11 cellular contexts compared by ENCODE assay signal in the genomic region with DNA sequence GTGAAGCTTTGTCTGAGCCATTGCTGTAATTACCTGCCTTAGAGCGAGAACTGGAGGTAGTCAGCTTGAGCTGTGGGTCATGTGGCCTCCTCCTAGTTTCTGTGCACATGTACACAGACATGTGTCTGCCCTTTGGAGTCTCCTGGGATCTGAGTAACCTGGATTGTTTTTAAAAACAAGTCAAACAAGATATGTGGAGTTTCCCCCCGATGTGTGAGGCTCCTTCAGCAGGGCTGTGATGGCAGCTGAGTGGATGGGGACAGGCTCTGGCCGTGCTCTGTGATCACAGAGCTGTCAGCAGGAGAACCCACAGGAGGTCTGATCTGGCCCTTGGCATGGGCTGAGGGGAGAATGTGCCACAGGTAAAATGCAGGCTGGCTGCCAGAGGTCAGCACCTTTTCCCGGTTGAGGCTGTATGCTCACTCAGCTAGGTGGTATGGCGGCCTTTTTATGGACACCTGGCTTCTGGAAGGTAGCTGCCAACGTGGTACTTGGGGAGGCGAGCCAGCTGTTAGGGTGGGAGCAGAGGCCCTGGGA. TPM values are rescaled to one million over a fixed set of nuclear protein-coding genes. Genes with fewer than 3 reads are reported as not detected.
DNase-seq lines count a peak whose midpoint lies in the region; ATAC-seq and TF ChIP-seq lines count a peak whose summit lies in the region.
"Had no signal": no experiment of that assay in that cellular context is flagged by ENCODE, and none has a peak within 500 bp of the region (broad histone marks: within the 10 kb centered on the region; RNA-seq: fewer than 3 reads in every experiment).

No MANE protein-coding gene starts in this region.

- H3K79me1 ChIP-seq in neuronal stem cell (ENCODE audit: low read depth, low read length), result peaks cover 9% of the 10 kb centered on the region

- H2AFZ ChIP-seq in neuronal stem cell (ENCODE audit: low read length), result no peak overlapping the region

- H3K9ac ChIP-seq in neuronal stem cell (ENCODE audit: low read depth, low read length, poor library complexity), result no peak overlapping the region

- peak overlapping the region; percentile 62 for H3K27ac ChIP-seq in RWPE1
- H3K27ac ChIP-seq in neuronal stem cell (replicated peaks; ENCODE audit: low read length), result no peak overlapping the region

- no peak overlapping the region for H3K4me2 ChIP-seq in neuronal stem cell (ENCODE audit: insufficient read depth, low read length, poor library complexity, severe bottlenecking)

- H4K8ac ChIP-seq in neuronal stem cell (ENCODE audit: low read depth, low read length), result no peak overlapping the region

- H3K4me3 ChIP-seq in neuronal stem cell (ENCODE audit: low read length in 2 of 2), result peak overlapping the region in 1 of 2 donors; percentile 21

- peaks cover 1 to 7% of the 10 kb centered on the region in 2 donors for H3K9me3 ChIP-seq in neuronal stem cell (replicated peaks in 1 of 2; ENCODE audit: control insufficient read depth in 2 of 2, insufficient read depth in 1 of 2, low read depth in 1 of 2, low read length in 2 of 2)

- H3K27me3 Mint-ChIP-seq in stimulated activated naive B cell treated with anti-CD40 and anti-IgM and Interleukin-4, amounts not matched to agents 10 μg/mL and 1 μg/mL and 100 μg/mL, for 72 hours, result no peaks in the 10 kb centered on the region

- H3K9me3 Mint-ChIP-seq in stimulated activated naive B cell treated with anti-CD40 and anti-IgM and Interleukin-4, amounts not matched to agents 10 μg/mL and 1 μg/mL and 100 μg/mL, for 72 hours, result no peaks in the 10 kb centered on the region

- no peak overlapping the region for H3K23ac ChIP-seq in neuronal stem cell (ENCODE audit: low read depth, low read length, poor library complexity)

- no peak overlapping the region for H3K4ac ChIP-seq in neuronal stem cell (ENCODE audit: low read length)

- H2BK15ac ChIP-seq in neuronal stem cell (ENCODE audit: low read length), result no peak overlapping the region

- POLR2A ChIA-PET in RWPE1 (lab: Yijun Ruan, JAX; ENCODE audit: low non-redundant PET), result no interaction called here

- H2BK5ac ChIP-seq in neuronal stem cell (ENCODE audit: low read length), result no peak overlapping the region

- H2BK120ac ChIP-seq in neuronal stem cell (ENCODE audit: low read depth, low read length), result no peak overlapping the region

- no peak for TF ChIP-seq CTCF in RWPE1 (conservative IDR thresholded peaks at IDR 0.05; ENCODE audit: low read depth)

- peaks cover 36 to 78% of the 10 kb centered on the region in 2 donors for H3K36me3 ChIP-seq in neuronal stem cell (replicated peaks in 1 of 2; ENCODE audit: control insufficient read depth in 2 of 2, insufficient read depth in 2 of 2, low read length in 2 of 2)

- CTCF ChIA-PET in RWPE1 (lab: Yijun Ruan, JAX), result no interaction called here

- H3K36me3 Mint-ChIP-seq in stimulated activated naive B cell treated with anti-CD40 and anti-IgM and Interleukin-4, amounts not matched to agents 10 μg/mL and 1 μg/mL and 100 μg/mL, for 72 hours, result peaks cover 41 to 76% of the 10 kb centered on the region in 2 donors

- H3K27me3 ChIP-seq in neuronal stem cell (ENCODE audit: control insufficient read depth in 3 of 3, insufficient read depth in 3 of 3, low read depth in 1 of 3, low read length in 3 of 3), result no peaks in the 10 kb centered on the region

- no CpG with 5 or more reads among the region's 7 CpGs for WGBS in neuronal stem cell (ENCODE audit: extremely low coverage in 2 of 2, insufficient read length in 2 of 2, insufficient replicate concordance in 1 of 2), 2 donors

- no peak overlapping the region for H3K18ac ChIP-seq in neuronal stem cell (ENCODE audit: low read length)

- no peak overlapping the region for H2AK5ac ChIP-seq in neuronal stem cell (ENCODE audit: low read depth, low read length)

- peak; percentile 48 for DNase-seq in activated CD8-positive, alpha-beta memory T cell treated with anti-CD3 and anti-CD28 coated beads, Interleukin-2, amount 50 U/mL, for 48 hours
- no peak for DNase-seq in activated CD8-positive, alpha-beta memory T cell treated with anti-CD3 and anti-CD28 coated beads for 24 hours
- no peak for DNase-seq in RWPE1 (ENCODE audit: low spot score)
- DNase-seq in stimulated activated naive B cell treated with anti-CD40 and anti-IgM and Interleukin-4, amounts not matched to agents 10 μg/mL and 1 μg/mL and 100 μg/mL, for 72 hours, result no peak
- no peak for DNase-seq in NCI-H226
- no peak for DNase-seq in neuronal stem cell (ENCODE audit: low spot score)
- no peak for DNase-seq in NCI-H345 (lab: John Stamatoyannopoulos, UW)
- DNase-seq: NCI-H187 treated with DMSO at 0.1 percent for 48 hours; SHP77; stimulated activated naive CD4-positive, alpha-beta T cell had no signal

- no peak overlapping the region for H2BK12ac ChIP-seq in neuronal stem cell (ENCODE audit: low read length)

- no peak overlapping the region for H3K14ac ChIP-seq in neuronal stem cell (ENCODE audit: low read length)

- H3K4me3 Mint-ChIP-seq in stimulated activated naive B cell treated with anti-CD40 and anti-IgM and Interleukin-4, amounts not matched to agents 10 μg/mL and 1 μg/mL and 100 μg/mL, for 72 hours, result no peak overlapping the region

- no peak overlapping the region for H4K91ac ChIP-seq in neuronal stem cell (ENCODE audit: low read depth, low read length, poor library complexity)

- peak overlapping the region; percentile 37 for H3K27ac Mint-ChIP-seq in stimulated activated naive B cell treated with anti-CD40 and anti-IgM and Interleukin-4, amounts not matched to agents 10 μg/mL and 1 μg/mL and 100 μg/mL, for 72 hours

- peak; percentile 54 for ATAC-seq in esophagus mucosa
- ATAC-seq in stimulated activated naive B cell treated with anti-CD40 and anti-IgM and Interleukin-4, amounts not matched to agents 10 μg/mL and 1 μg/mL and 100 μg/mL, for 72 hours (replicated peaks), result no peak

- H3K4me1 ChIP-seq in neuronal stem cell (ENCODE audit: control insufficient read depth in 2 of 2, insufficient read depth in 1 of 2, low read depth in 1 of 2, low read length in 2 of 2), result peaks cover 8 to 9% of the 10 kb centered on the region in 2 donors

- H3K4me1 Mint-ChIP-seq in stimulated activated naive B cell treated with anti-CD40 and anti-IgM and Interleukin-4, amounts not matched to agents 10 μg/mL and 1 μg/mL and 100 μg/mL, for 72 hours, result peaks cover 26 to 41% of the 10 kb centered on the region in 2 donors

RNA-seq across cellular contexts. Expression of gene NOP14, which starts 38.4 kb away (rescaled TPM):
- total RNA-seq in esophagus mucosa, result 28.7 TPM
- polyA plus RNA-seq in neuronal stem cell (2013, experiment 1 of 2), result 21.4 TPM
- polyA plus RNA-seq in neuronal stem cell (2013, experiment 2 of 2), result 21.1 TPM

RNA-seq across cellular contexts. Expression of gene GRK4, which starts 38.5 kb away (rescaled TPM):
- total RNA-seq in esophagus mucosa, result 2.0 TPM
- polyA plus RNA-seq in neuronal stem cell (2013, experiment 1 of 2), result 4.2 TPM
- 3.7 TPM for polyA plus RNA-seq in neuronal stem cell (2013, experiment 2 of 2)
